In genomic region chr22:29093030-29093429, GRCh38 we compare ENCODE assay signal across 18 cellular contexts. TPM values are rescaled to one million over a fixed set of nuclear protein-coding genes. Genes with fewer than 3 reads are reported as not detected.
"Had no signal": no experiment of that assay in that cellular context is flagged by ENCODE, and none has a peak within 500 bp of the region (broad histone marks: within the 10 kb centered on the region; RNA-seq: fewer than 3 reads in every experiment).

No MANE protein-coding gene starts in this region.

- H3K4me3 ChIP-seq: cardiac muscle cell, colonic mucosa, ovary, SJSA1, smooth muscle cell had no signal

- ATAC-seq: activated naive CD8-positive, alpha-beta T cell treated with anti-CD3 and anti-CD28 coated beads, Interleukin-2, amount 50 U/mL, for 24 hours; stimulated activated memory B cell treated with anti-CD40 and anti-IgM and Interleukin-4, amounts not matched to agents 10 μg/mL and 1 μg/mL and 100 μg/mL, for 72 hours; T-cell had no signal

- H3K9me3 ChIP-seq: colonic mucosa, ovary, SJSA1 had no signal

- H3K36me3 ChIP-seq: cardiac muscle cell, colonic mucosa, ovary, SJSA1 had no signal

- H3K4me1 ChIP-seq: colonic mucosa had no signal

- DNase-seq: activated CD4-positive, alpha-beta memory T cell treated with anti-CD3 and anti-CD28 coated beads, Interleukin-2, amount 10 ng/mL, durations not matched to agents 7 days and 5 days; activated CD4-positive, alpha-beta T cell treated with anti-CD3 and anti-CD28 coated beads for 1 hour; activated naive CD8-positive, alpha-beta T cell treated with anti-CD3 and anti-CD28 coated beads, Interleukin-2, amount 50 U/mL, for 24 hours; activated T-cell treated with anti-CD3 and anti-CD28 coated beads, Interleukin-2, amount 50 U/mL, for 48 hours; colonic mucosa; nephron progenitor cell; T-cell; T1000 had no signal

- H3K27ac ChIP-seq: cardiac muscle cell, colonic mucosa, SJSA1 had no signal

- H3K27me3 ChIP-seq: cardiac muscle cell, colonic mucosa, ovary, SJSA1 had no signal

RNA-seq across cellular contexts. Expression of gene KREMEN1, which starts 20.2 kb away (rescaled TPM):
- total RNA-seq: activated CD4-positive, alpha-beta memory T cell treated with anti-CD3 and anti-CD28 coated beads, Interleukin-2, amount 10 ng/mL, durations not matched to agents 7 days and 5 days had no signal

RNA-seq across cellular contexts. Expression of gene C22orf31, which starts 31.4 kb away (rescaled TPM):
- total RNA-seq: activated CD4-positive, alpha-beta memory T cell treated with anti-CD3 and anti-CD28 coated beads, Interleukin-2, amount 10 ng/mL, durations not matched to agents 7 days and 5 days; astrocyte; cardiac muscle cell; endothelial cell of umbilical vein; left colon; renal cortical epithelial cell; SJSA1; smooth muscle cell; subcutaneous adipose tissue; T-cell had no signal
- polyA plus RNA-seq: cardiac muscle cell, endothelial cell of umbilical vein, smooth muscle cell had no signal
